27 cellular contexts compared by ENCODE assay signal in the genomic region with DNA sequence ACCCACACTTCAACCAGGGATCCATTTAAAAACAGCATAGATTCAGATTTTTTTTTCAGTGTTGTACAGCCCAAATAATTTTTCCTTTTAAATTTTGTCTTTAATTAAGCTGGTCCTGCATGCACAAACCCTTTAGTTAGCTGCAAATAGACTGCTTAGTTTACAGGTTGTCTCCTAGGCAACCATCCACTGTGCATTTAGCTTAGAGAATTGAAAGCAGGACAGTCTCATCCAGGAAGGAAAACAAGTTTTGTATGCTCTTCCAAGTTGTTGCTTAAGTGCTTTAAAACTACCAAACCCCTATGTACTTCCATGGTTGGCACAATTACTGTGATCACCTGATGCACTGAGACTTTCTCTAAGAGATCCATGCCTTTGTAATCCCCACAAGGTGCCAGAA. TPM values are rescaled to one million over a fixed set of nuclear protein-coding genes. Genes with fewer than 3 reads are reported as not detected.
DNase-seq lines count a peak whose midpoint lies in the region; ATAC-seq and TF ChIP-seq lines count a peak whose summit lies in the region.
"Had no signal": no experiment of that assay in that cellular context is flagged by ENCODE, and none has a peak within 500 bp of the region (broad histone marks: within the 10 kb centered on the region; RNA-seq: fewer than 3 reads in every experiment).

Gene MAP3K19 (minus strand): TSS at position 153 of the 400 bp plus-strand sequence. CDS start 22,800 bp downstream, outside the sequence.

- no peaks in the 10 kb centered on the region for H3K27me3 Mint-ChIP-seq in activated naive CD4-positive, alpha-beta T cell treated with anti-CD3 and anti-CD28 coated beads, Interleukin-2, amount 50 U/mL, for 24 hours
- H3K27me3 Mint-ChIP-seq in type B pancreatic cell: no peaks in the 10 kb centered on the region
- H3K27me3 Mint-ChIP-seq in Calu3 (ENCODE audit: unreplicated experiment): no peaks in the 10 kb centered on the region
- peaks cover 6% of the 10 kb centered on the region for H3K27me3 Mint-ChIP-seq in T-helper 17 cell

- ATAC-seq in T-helper 17 cell: no peak
- ATAC-seq: activated CD8-positive, alpha-beta memory T cell treated with anti-CD3 and anti-CD28 coated beads, Interleukin-2, amount 10 ng/mL, durations not matched to agents 7 days and 5 days; GM12878; lower lobe of right lung had no signal

- H3K9me3 Mint-ChIP-seq in activated naive CD4-positive, alpha-beta T cell treated with anti-CD3 and anti-CD28 coated beads, Interleukin-2, amount 50 U/mL, for 24 hours: no peaks in the 10 kb centered on the region
- no peaks in the 10 kb centered on the region for H3K9me3 Mint-ChIP-seq in type B pancreatic cell
- H3K9me3 Mint-ChIP-seq in Calu3 (ENCODE audit: low read depth, unreplicated experiment): no peaks in the 10 kb centered on the region
- H3K9me3 Mint-ChIP-seq: activated naive CD4-positive, alpha-beta T cell treated with anti-CD3 and anti-CD28 coated beads for 36 hours; CD4-positive, alpha-beta memory T cell had no signal

- TF ChIP-seq CTCF in type B pancreatic cell (conservative IDR thresholded peaks at IDR 0.05): no peak
- no peak for TF ChIP-seq CTCF in Calu3 (IDR thresholded peaks at IDR 0.05; ENCODE audit: unreplicated experiment)

- CTCF ChIA-PET in Calu3 (lab: Charles Lee): interaction anchor here (0.8 kb wide), 1 partner anchor 43 kb away, joined by 3 read pairs; no protein-coding TSS in a partner anchor

- peaks cover 17% of the 10 kb centered on the region for H3K4me1 Mint-ChIP-seq in activated naive CD4-positive, alpha-beta T cell treated with anti-CD3 and anti-CD28 coated beads, Interleukin-2, amount 50 U/mL, for 24 hours
- H3K4me1 Mint-ChIP-seq in type B pancreatic cell (ENCODE audit: unreplicated experiment): peaks cover 16% of the 10 kb centered on the region
- peaks cover 37% of the 10 kb centered on the region for H3K4me1 Mint-ChIP-seq in Calu3 (ENCODE audit: low read depth, unreplicated experiment)
- peaks cover 5% of the 10 kb centered on the region for H3K4me1 Mint-ChIP-seq in T-helper 17 cell

- H3K4me3 Mint-ChIP-seq in activated naive CD4-positive, alpha-beta T cell treated with anti-CD3 and anti-CD28 coated beads, Interleukin-2, amount 50 U/mL, for 24 hours: peak within 1 kb of the TSS; percentile 30
- H3K4me3 Mint-ChIP-seq in type B pancreatic cell (no peak within 1 kb of the TSS), Calu3 (ENCODE audit: low read depth, unreplicated experiment) (no peak within 1 kb of the TSS), T-helper 17 cell (no peak within 1 kb of the TSS)
- H3K4me3 Mint-ChIP-seq: activated CD8-positive, alpha-beta memory T cell treated with anti-CD3 and anti-CD28 coated beads, Interleukin-2, amount 10 ng/mL, durations not matched to agents 7 days and 5 days; activated naive CD4-positive, alpha-beta T cell treated with anti-CD3 and anti-CD28 coated beads for 36 hours; CD4-positive, alpha-beta memory T cell had no signal

- DNase-seq in DMS153 (lab: John Stamatoyannopoulos, UW) (peak; percentile 3), DMS153 treated with DMSO at 0.1 percent for 48 hours (lab: John Stamatoyannopoulos, UW; ENCODE audit: unreplicated experiment) (no peak), left kidney (ENCODE audit: low read depth, low spot score) (peak; percentile 8), type B pancreatic cell (ENCODE audit: extremely low spot score, unreplicated experiment) (no peak), Calu3 (no peak), T-helper 17 cell (no peak)
- DNase-seq in activated naive CD4-positive, alpha-beta T cell treated with anti-CD3 and anti-CD28 coated beads, Interleukin-2, amount 50 U/mL, for 16 hours: no peak
- DNase-seq: 8988T; activated CD4-positive, alpha-beta T cell treated with anti-CD3 and anti-CD28 coated beads for 4 hours; activated CD8-positive, alpha-beta memory T cell treated with anti-CD3 and anti-CD28 coated beads, Interleukin-2, amount 10 ng/mL, durations not matched to agents 7 days and 5 days; activated naive CD4-positive, alpha-beta T cell treated with anti-CD3 and anti-CD28 coated beads for 36 hours; CD4-positive, alpha-beta memory T cell; H7; Kasumi-1; kidney; lower lobe of right lung; NCI-H1048; NCI-H2029; NCI-H510A treated with DMSO at 0.1 percent for 48 hours; T-helper 2 cell; upper lobe of left lung had no signal

- intact Hi-C loops in Calu3 (cut with micrococcal nuclease; ENCODE audit: unreplicated experiment): loop anchor here (2.0 kb wide), 1 partner anchor 42 kb away; no protein-coding TSS in a partner anchor

- H3K9me3 ChIP-seq in T-helper 17 cell (ENCODE audit: control insufficient read depth, low read length, poor library complexity, severe bottlenecking): no peaks in the 10 kb centered on the region
- H3K9me3 ChIP-seq: lower lobe of right lung, upper lobe of left lung had no signal

- H3K36me3 Mint-ChIP-seq in activated naive CD4-positive, alpha-beta T cell treated with anti-CD3 and anti-CD28 coated beads, Interleukin-2, amount 50 U/mL, for 24 hours: no peaks in the 10 kb centered on the region
- no peaks in the 10 kb centered on the region for H3K36me3 Mint-ChIP-seq in type B pancreatic cell
- peaks cover 5% of the 10 kb centered on the region for H3K36me3 Mint-ChIP-seq in Calu3 (ENCODE audit: insufficient read depth, unreplicated experiment)
- peaks cover 1% of the 10 kb centered on the region for H3K36me3 Mint-ChIP-seq in T-helper 17 cell (ENCODE audit: low read depth)
- H3K36me3 Mint-ChIP-seq: activated CD8-positive, alpha-beta memory T cell treated with anti-CD3 and anti-CD28 coated beads, Interleukin-2, amount 10 ng/mL, durations not matched to agents 7 days and 5 days had no signal

- no TSS peak for BruUV-seq in Calu3 (replicated peaks; lab: Mats Ljungman, UMichigan)

- no peak within 1 kb of the TSS for H3K27ac Mint-ChIP-seq in activated naive CD4-positive, alpha-beta T cell treated with anti-CD3 and anti-CD28 coated beads, Interleukin-2, amount 50 U/mL, for 24 hours
- H3K27ac Mint-ChIP-seq in type B pancreatic cell (peak within 1 kb of the TSS; percentile 63), Calu3 (ENCODE audit: unreplicated experiment) (no peak within 1 kb of the TSS), T-helper 17 cell (no peak within 1 kb of the TSS)
- H3K27ac Mint-ChIP-seq: activated CD8-positive, alpha-beta memory T cell treated with anti-CD3 and anti-CD28 coated beads, Interleukin-2, amount 10 ng/mL, durations not matched to agents 7 days and 5 days; activated naive CD4-positive, alpha-beta T cell treated with anti-CD3 and anti-CD28 coated beads for 36 hours; CD4-positive, alpha-beta memory T cell had no signal

RNA-seq across cellular contexts. Expression of gene MAP3K19, which starts in this region (rescaled TPM):
- total RNA-seq in type B pancreatic cell (ENCODE audit: low replicate concordance) (0.24 and 1.1 TPM in 2 replicates), Calu3 (2022) (not detected in 2 replicates), T-helper 17 cell (not detected)
- total RNA-seq: activated CD8-positive, alpha-beta memory T cell treated with anti-CD3 and anti-CD28 coated beads, Interleukin-2, amount 10 ng/mL, durations not matched to agents 7 days and 5 days; activated naive CD4-positive, alpha-beta T cell treated with anti-CD3 and anti-CD28 coated beads for 36 hours; CD4-positive, alpha-beta memory T cell; Daoy; glomerular endothelial cell; GM12878; H7; kidney; mucosa of gallbladder; posterior vena cava had no signal

Comparison
In these comparisons a context has a peak if more than half of its experiments do, and no peak if none do; other contexts are left out.
1. DNase-seq: peak in DMS153 (single experiment) and left kidney (single experiment); none in DMS153 treated with DMSO at 0.1 percent for 48 hours (single experiment), activated naive CD4-positive, alpha-beta T cell treated with anti-CD3 and anti-CD28 coated beads, Interleukin-2, amount 50 U/mL, for 16 hours (single experiment), type B pancreatic cell (single experiment), Calu3 (single experiment) and T-helper 17 cell (0 of 3).